In the genomic region with DNA sequence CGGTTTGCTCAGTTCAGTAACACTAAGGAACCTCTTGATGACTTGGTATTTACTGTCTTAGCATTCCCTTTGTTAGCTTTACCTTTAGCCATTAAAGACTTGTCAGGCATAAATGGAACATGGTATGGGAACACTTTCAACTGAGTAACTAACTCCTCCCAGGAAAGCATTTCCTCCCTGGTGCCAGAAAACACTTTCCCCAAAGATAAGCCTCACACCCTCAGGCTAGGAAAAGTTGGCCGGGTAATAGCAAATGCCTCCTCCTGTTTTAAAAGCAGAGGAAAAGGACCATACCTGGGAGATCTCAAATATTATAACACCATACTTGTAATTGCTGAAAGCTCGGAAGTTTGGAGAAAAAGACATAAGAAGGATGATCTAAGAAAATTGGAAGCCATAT, we compare ENCODE assay signal across 34 cellular contexts. TPM values are rescaled to one million over a fixed set of nuclear protein-coding genes. Genes with fewer than 3 reads are reported as not detected.
"Had no signal": no experiment of that assay in that cellular context is flagged by ENCODE, and none has a peak within 500 bp of the region (broad histone marks: within the 10 kb centered on the region; RNA-seq: fewer than 3 reads in every experiment).

No MANE protein-coding gene starts in this region.

- H3K36me3 ChIP-seq: cardiac muscle cell had no signal

- H3K4me3 Mint-ChIP-seq: activated B cell treated with CpG ODN at 0.5 μM for 24 hours; activated CD4-positive, alpha-beta memory T cell treated with anti-CD3 and anti-CD28 coated beads for 36 hours; activated naive CD8-positive, alpha-beta T cell; activated T-cell treated with anti-CD3 and anti-CD28 coated beads, Interleukin-2, amount 50 U/mL, for 4 hours; activated T-helper 17 cell treated with anti-CD3 and anti-CD28 coated beads, Interleukin-2, amount 50 U/mL, for 72 hours; central memory CD8-positive, alpha-beta T cell; dendritic cell treated with granulocyte-macrophage colony-stimulating factor and Interleukin-4, amounts not matched to agents 40 ng/mL and 50 ng/mL, for 4 days; endodermal cell; T-helper 17 cell; T-helper 2 cell treated with Interferon-gamma antibody and Interleukin-4, amounts not matched to agents 5 μg/mL and 100 μg/mL, for 36 hours had no signal

- H3K27me3 Mint-ChIP-seq: activated B cell treated with CpG ODN at 0.5 μM for 24 hours; activated CD4-positive, alpha-beta memory T cell treated with anti-CD3 and anti-CD28 coated beads for 36 hours; activated naive CD8-positive, alpha-beta T cell; activated T-helper 17 cell treated with anti-CD3 and anti-CD28 coated beads, Interleukin-2, amount 50 U/mL, for 72 hours; central memory CD8-positive, alpha-beta T cell; dendritic cell treated with granulocyte-macrophage colony-stimulating factor and Interleukin-4, amounts not matched to agents 40 ng/mL and 50 ng/mL, for 4 days; T-helper 17 cell had no signal

- H3K4me3 ChIP-seq: cardiac muscle cell, coronary artery, dorsolateral prefrontal cortex, esophagus squamous epithelium, heart left ventricle had no signal

- H3K27ac ChIP-seq: brain microvascular endothelial cell, cardiac muscle cell, coronary artery, dorsolateral prefrontal cortex, heart left ventricle, WERI-Rb-1 had no signal

- DNase-seq: activated B cell treated with CpG ODN at 0.5 μM for 24 hours; activated CD4-positive, alpha-beta memory T cell treated with anti-CD3 and anti-CD28 coated beads for 36 hours; activated CD4-positive, alpha-beta T cell treated with anti-CD3 and anti-CD28 coated beads for 48 hours; activated CD8-positive, alpha-beta memory T cell treated with anti-CD3 and anti-CD28 coated beads, Interleukin-2, amount 50 U/mL, for 48 hours; activated effector memory CD4-positive, alpha-beta T cell treated with Interleukin-2 at 50 U/mL for 16 hours; activated gamma-delta T cell treated with Interleukin-2 at 50 U/mL for 16 hours; activated naive CD4-positive, alpha-beta T cell treated with anti-CD3 and anti-CD28 coated beads, Interleukin-2, amount 50 U/mL, for 16 hours; activated naive CD4-positive, alpha-beta T cell treated with Interleukin-2 at 50 U/mL for 16 hours; activated T-cell treated with anti-CD3 and anti-CD28 coated beads for 4 hours; activated T-cell treated with anti-CD3 and anti-CD28 coated beads, Interleukin-2, amount 50 U/mL, for 4 hours; amniotic stem cell; anterior cingulate cortex; brain microvascular endothelial cell; dorsolateral prefrontal cortex; effector memory CD4-positive, alpha-beta T cell; endodermal cell; erythroblast; esophagus squamous epithelium; foreskin fibroblast; glutamatergic neuron; heart left ventricle; T-helper 1 cell; T-helper 17 cell; T1000; WERI-Rb-1 had no signal

- H3K27ac Mint-ChIP-seq: activated B cell treated with CpG ODN at 0.5 μM for 24 hours; activated CD4-positive, alpha-beta memory T cell treated with anti-CD3 and anti-CD28 coated beads for 36 hours; activated naive CD8-positive, alpha-beta T cell; activated T-helper 17 cell treated with anti-CD3 and anti-CD28 coated beads, Interleukin-2, amount 50 U/mL, for 72 hours; dendritic cell treated with granulocyte-macrophage colony-stimulating factor and Interleukin-4, amounts not matched to agents 40 ng/mL and 50 ng/mL, for 4 days; endodermal cell; T-helper 17 cell; T-helper 2 cell treated with Interferon-gamma antibody and Interleukin-4, amounts not matched to agents 5 μg/mL and 100 μg/mL, for 36 hours had no signal

- ATAC-seq: activated CD4-positive, CD25-positive, alpha-beta regulatory T cell treated with anti-CD3 and anti-CD28 coated beads, Interleukin-2, amount 50 U/mL, for 24 hours; activated T-cell treated with anti-CD3 and anti-CD28 coated beads, Interleukin-2, amount 50 U/mL, for 4 hours; activated T-helper 17 cell treated with anti-CD3 and anti-CD28 coated beads, Interleukin-2, amount 50 U/mL, for 72 hours; T-helper 17 cell had no signal

- H3K4me1 Mint-ChIP-seq: activated B cell treated with CpG ODN at 0.5 μM for 24 hours; activated T-helper 17 cell treated with anti-CD3 and anti-CD28 coated beads, Interleukin-2, amount 50 U/mL, for 72 hours; central memory CD8-positive, alpha-beta T cell; endodermal cell; T-helper 17 cell had no signal

- H3K27me3 ChIP-seq: brain microvascular endothelial cell, cardiac muscle cell, dorsolateral prefrontal cortex, esophagus squamous epithelium, heart left ventricle had no signal

RNA-seq across cellular contexts. Expression of gene KCNJ11, which starts 12.0 kb away (rescaled TPM):
- total RNA-seq: fibroblast of lung had no signal
- polyA plus RNA-seq: fibroblast of lung had no signal
